1 cellular context compared by ENCODE assay signal in the genomic region with DNA sequence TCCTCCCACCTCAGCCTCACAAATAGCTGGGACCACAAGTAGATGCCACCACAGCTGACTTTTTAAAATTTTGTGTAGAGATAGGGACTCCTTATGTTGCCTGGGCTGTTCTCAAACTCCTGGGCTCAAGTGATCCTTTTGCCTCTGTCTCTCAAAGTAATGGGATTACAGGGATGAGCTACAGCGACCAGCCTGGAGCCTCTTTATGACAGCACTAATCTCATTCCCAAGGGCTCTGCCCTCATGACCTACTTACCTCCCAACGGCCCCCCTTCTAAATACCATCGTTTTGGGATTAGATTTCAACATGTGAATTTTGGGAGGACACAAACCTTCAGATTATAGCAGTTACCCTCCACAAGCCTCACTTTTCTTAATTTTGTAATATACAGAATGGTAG.
TF ChIP-seq lines count a peak whose summit lies in the region.

No MANE protein-coding gene starts in this region.

TF ChIP-seq in IMR-90, 13 proteins besides CTCF, POLR2A, EP300 and RAD21 (continued from another document):
- TF ChIP-seq, protein P1, sequence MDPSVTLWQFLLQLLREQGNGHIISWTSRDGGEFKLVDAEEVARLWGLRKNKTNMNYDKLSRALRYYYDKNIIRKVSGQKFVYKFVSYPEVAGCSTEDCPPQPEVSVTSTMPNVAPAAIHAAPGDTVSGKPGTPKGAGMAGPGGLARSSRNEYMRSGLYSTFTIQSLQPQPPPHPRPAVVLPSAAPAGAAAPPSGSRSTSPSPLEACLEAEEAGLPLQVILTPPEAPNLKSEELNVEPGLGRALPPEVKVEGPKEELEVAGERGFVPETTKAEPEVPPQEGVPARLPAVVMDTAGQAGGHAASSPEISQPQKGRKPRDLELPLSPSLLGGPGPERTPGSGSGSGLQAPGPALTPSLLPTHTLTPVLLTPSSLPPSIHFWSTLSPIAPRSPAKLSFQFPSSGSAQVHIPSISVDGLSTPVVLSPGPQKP (IDR thresholded peaks at IDR 0.05; ENCODE audit: borderline replicate concordance, low read depth, low read length): no peak
- TF ChIP-seq CHD1 (IDR thresholded peaks at IDR 0.05; ENCODE audit: low read depth, low read length): no peak
- TF ChIP-seq FOS (IDR thresholded peaks at IDR 0.05; ENCODE audit: low read depth, low read length): no peak
- TF ChIP-seq MAFK (IDR thresholded peaks at IDR 0.05; ENCODE audit: low read depth, low read length): no peak
- no peak for TF ChIP-seq NFE2L2 (IDR thresholded peaks at IDR 0.05; ENCODE audit: low read depth, low read length)
- no peak for TF ChIP-seq RFX5 (IDR thresholded peaks at IDR 0.05; ENCODE audit: low read depth, low read length)
- TF ChIP-seq, protein P2, sequence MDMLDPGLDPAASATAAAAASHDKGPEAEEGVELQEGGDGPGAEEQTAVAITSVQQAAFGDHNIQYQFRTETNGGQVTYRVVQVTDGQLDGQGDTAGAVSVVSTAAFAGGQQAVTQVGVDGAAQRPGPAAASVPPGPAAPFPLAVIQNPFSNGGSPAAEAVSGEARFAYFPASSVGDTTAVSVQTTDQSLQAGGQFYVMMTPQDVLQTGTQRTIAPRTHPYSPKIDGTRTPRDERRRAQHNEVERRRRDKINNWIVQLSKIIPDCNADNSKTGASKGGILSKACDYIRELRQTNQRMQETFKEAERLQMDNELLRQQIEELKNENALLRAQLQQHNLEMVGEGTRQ (IDR thresholded peaks at IDR 0.05; ENCODE audit: low read depth, low read length): no peak
- no peak for TF ChIP-seq SMC3 (IDR thresholded peaks at IDR 0.05; ENCODE audit: low read depth, low read length)
